ENCODE assay signal across 16 cellular contexts in genomic region chr3:177601120-177601519, GRCh38.
A peak's percentile ranks its signal among the peaks of the same experiment; 100 is the strongest.
DNase-seq lines count a peak whose midpoint lies in the region; ATAC-seq, FAIRE-seq and TF ChIP-seq lines count a peak whose summit lies in the region.
"Had no signal": no experiment of that assay in that cellular context is flagged by ENCODE, and none has a peak within 500 bp of the region (broad histone marks: within the 10 kb centered on the region; RNA-seq: fewer than 3 reads in every experiment).

No MANE protein-coding gene starts in this region.

- POLR2A ChIA-PET in K562 (lab: Yijun Ruan, JAX) = interaction anchor here (0.6 to 1.2 kb wide), 4 partner anchors 11 to 78 kb away, joined by 3 read pairs; no protein-coding TSS in a partner anchor

- H3K4me2 ChIP-seq in K562 (ENCODE audit: insufficient read depth, low read length) = no peak overlapping the region
- H3K4me2 ChIP-seq: GM23338 had no signal

- H3K36me3 Mint-ChIP-seq in natural killer cell treated with Interleukin-12 subunit alpha and Interleukin-12 subunit beta and Interleukin-15 and Interleukin-18, amount 100 ng/mL, for 72 hours = no peaks in the 10 kb centered on the region
- peaks cover 18% of the 10 kb centered on the region for H3K36me3 Mint-ChIP-seq in activated CD8-positive, alpha-beta memory T cell treated with anti-CD3 and anti-CD28 coated beads, Interleukin-2, amount 10 ng/mL, durations not matched to agents 7 days and 5 days

- CTCF ChIA-PET in K562 (lab: Yijun Ruan, JAX; ENCODE audit: low intra/inter-chr PET ratio) = no interaction called here
- CTCF ChIA-PET in activated CD8-positive, alpha-beta memory T cell treated with anti-CD3 and anti-CD28 coated beads, Interleukin-2, amount 10 ng/mL, durations not matched to agents 7 days and 5 days (lab: Charles Lee) = interaction anchor here (1.2 kb wide), 2 partner anchors 38 to 50 kb away, joined by 3 read pairs; no protein-coding TSS in a partner anchor

- no peak overlapping the region for H3K4me3 ChIP-seq in K562
- H3K4me3 ChIP-seq: GM23338 had no signal

- no peak for TF ChIP-seq EP300 in K562 (IDR thresholded peaks at IDR 0.05; ENCODE audit: low read length)

- H3K27ac Mint-ChIP-seq in natural killer cell treated with Interleukin-12 subunit alpha and Interleukin-12 subunit beta and Interleukin-15 and Interleukin-18, amount 100 ng/mL, for 72 hours = peak overlapping the region in 1 of 2 donors; percentile 59
- H3K27ac Mint-ChIP-seq in activated CD8-positive, alpha-beta memory T cell treated with anti-CD3 and anti-CD28 coated beads, Interleukin-2, amount 10 ng/mL, durations not matched to agents 7 days and 5 days = no peak overlapping the region
- H3K27ac Mint-ChIP-seq: activated naive CD8-positive, alpha-beta T cell; GM23338 had no signal

- H3K27me3 Mint-ChIP-seq in natural killer cell treated with Interleukin-12 subunit alpha and Interleukin-12 subunit beta and Interleukin-15 and Interleukin-18, amount 100 ng/mL, for 72 hours = no peaks in the 10 kb centered on the region
- no peaks in the 10 kb centered on the region for H3K27me3 Mint-ChIP-seq in activated CD8-positive, alpha-beta memory T cell treated with anti-CD3 and anti-CD28 coated beads, Interleukin-2, amount 10 ng/mL, durations not matched to agents 7 days and 5 days
- H3K27me3 Mint-ChIP-seq: activated naive CD8-positive, alpha-beta T cell had no signal

- no peaks in the 10 kb centered on the region for H3K27me3 ChIP-seq in K562 (ENCODE audit: control insufficient read depth in 2 of 2, insufficient read depth in 2 of 2, low read length in 2 of 2)

- TF ChIP-seq CTCF in K562 (IDR thresholded peaks at IDR 0.05 in 2 of 3, conservative IDR thresholded peaks at IDR 0.05 in 1 of 3; ENCODE audit: insufficient read depth in 2 of 3, low read depth in 1 of 3, low read length in 3 of 3) = no peak

- H3K4me1 ChIP-seq in K562 (replicated peaks in 1 of 2; ENCODE audit: control insufficient read depth in 2 of 2, insufficient read depth in 2 of 2, low read length in 2 of 2) = peaks cover 0 to 34% of the 10 kb centered on the region in 2 experiments; a peak in 3 of 5 replicates

- DNase-seq in DMS153 (lab: John Stamatoyannopoulos, UW) (peak; percentile 68), NCI-H146 treated with DMSO at 0.1 percent for 48 hours (lab: John Stamatoyannopoulos, UW; ENCODE audit: unreplicated experiment) (peak; percentile 24), K562 (ENCODE audit: extremely low read depth in 1 of 4, low spot score in 3 of 4) (no peak), activated gamma-delta T cell treated with Interleukin-2 at 50 U/mL for 16 hours (no peak), cortex of kidney (lab: John Stamatoyannopoulos, UW) (no peak)
- DNase-seq in natural killer cell treated with Interleukin-12 subunit alpha and Interleukin-12 subunit beta and Interleukin-15 and Interleukin-18, amount 100 ng/mL, for 72 hours (ENCODE audit: low spot score) = no peak
- DNase-seq in activated CD8-positive, alpha-beta memory T cell treated with anti-CD3 and anti-CD28 coated beads, Interleukin-2, amount 10 ng/mL, durations not matched to agents 7 days and 5 days = no peak
- DNase-seq: activated CD8-positive, alpha-beta memory T cell treated with anti-CD3 and anti-CD28 coated beads for 24 hours; activated T-cell treated with anti-CD3 and anti-CD28 coated beads, Interleukin-2, amount 50 U/mL, for 48 hours; Calu3; NCI-H1436; T-helper 9 cell had no signal

- H3K27ac ChIP-seq in K562 (ENCODE audit: extremely low read depth, low read depth, low read length) = no peak overlapping the region

- ATAC-seq in K562 = no peak
- no peak for ATAC-seq in natural killer cell treated with Interleukin-12 subunit alpha and Interleukin-12 subunit beta and Interleukin-15 and Interleukin-18, amount 100 ng/mL, for 72 hours
- no peak for ATAC-seq in HG03108 (IDR thresholded peaks at IDR 0.05; ENCODE audit: unreplicated experiment)
- no peak for ATAC-seq in activated CD8-positive, alpha-beta memory T cell treated with anti-CD3 and anti-CD28 coated beads, Interleukin-2, amount 10 ng/mL, durations not matched to agents 7 days and 5 days
- ATAC-seq: GM23338 had no signal

- in situ Hi-C loops in K562 (cut with MboI) = no loop called here

- peak overlapping the region; percentile 37 for H3K4me3 Mint-ChIP-seq in natural killer cell treated with Interleukin-12 subunit alpha and Interleukin-12 subunit beta and Interleukin-15 and Interleukin-18, amount 100 ng/mL, for 72 hours
- no peak overlapping the region for H3K4me3 Mint-ChIP-seq in activated CD8-positive, alpha-beta memory T cell treated with anti-CD3 and anti-CD28 coated beads, Interleukin-2, amount 10 ng/mL, durations not matched to agents 7 days and 5 days
- H3K4me3 Mint-ChIP-seq: activated naive CD8-positive, alpha-beta T cell; GM23338 had no signal

- H3K9me3 ChIP-seq in K562 (replicated peaks; ENCODE audit: control insufficient read depth, insufficient read depth, low read depth, low read length) = no peaks in the 10 kb centered on the region

- TF ChIP-seq RAD21 in K562 (CRISPR knock-in tag; conservative IDR thresholded peaks at IDR 0.05 in 1 of 2, IDR thresholded peaks at IDR 0.05 in 1 of 2) = no peak

- H3K9me1 ChIP-seq in K562 (ENCODE audit: control insufficient read depth, insufficient read depth, low read length) = no peaks in the 10 kb centered on the region

- no peaks in the 10 kb centered on the region for H3K79me2 ChIP-seq in K562 (ENCODE audit: control insufficient read depth, insufficient read depth, low read length)

- H2AFZ ChIP-seq in K562 (ENCODE audit: low read depth, low read length) = no peak overlapping the region
- H2AFZ ChIP-seq: GM23338 had no signal

- no peak for TF ChIP-seq POLR2A in K562 (conservative IDR thresholded peaks at IDR 0.05)

- H4K20me1 ChIP-seq in K562 (replicated peaks; ENCODE audit: control insufficient read depth, insufficient read depth, low read length) = no peaks in the 10 kb centered on the region

- intact Hi-C loops in K562 (cut with micrococcal nuclease) = no loop called here

- H3K36me3 ChIP-seq in K562 (ENCODE audit: control insufficient read depth, insufficient read depth, low read length) = no peaks in the 10 kb centered on the region

- no peak overlapping the region for H3K9ac ChIP-seq in K562 (ENCODE audit: insufficient read depth in 1 of 2, low read depth in 2 of 2, low read length in 2 of 2)

- FAIRE-seq in K562 (lab: Jason Lieb, UNC) = no peak
- FAIRE-seq: endometrium had no signal

- H3K4me1 Mint-ChIP-seq in natural killer cell treated with Interleukin-12 subunit alpha and Interleukin-12 subunit beta and Interleukin-15 and Interleukin-18, amount 100 ng/mL, for 72 hours (ENCODE audit: low read depth in 2 of 2) = peaks cover 58 to 60% of the 10 kb centered on the region in 2 donors
- H3K4me1 Mint-ChIP-seq in activated CD8-positive, alpha-beta memory T cell treated with anti-CD3 and anti-CD28 coated beads, Interleukin-2, amount 10 ng/mL, durations not matched to agents 7 days and 5 days = peaks cover 62% of the 10 kb centered on the region

- no TSS peak for BruUV-seq in K562 (replicated peaks; lab: Mats Ljungman, UMichigan)

- no peaks in the 10 kb centered on the region for H3K9me3 Mint-ChIP-seq in natural killer cell treated with Interleukin-12 subunit alpha and Interleukin-12 subunit beta and Interleukin-15 and Interleukin-18, amount 100 ng/mL, for 72 hours
- peaks cover 4% of the 10 kb centered on the region for H3K9me3 Mint-ChIP-seq in activated CD8-positive, alpha-beta memory T cell treated with anti-CD3 and anti-CD28 coated beads, Interleukin-2, amount 10 ng/mL, durations not matched to agents 7 days and 5 days (ENCODE audit: low read depth)

TF ChIP-seq in K562, 482 proteins besides CTCF, POLR2A, EP300 and RAD21 (continues in another document):
- TF ChIP-seq, protein P1, sequence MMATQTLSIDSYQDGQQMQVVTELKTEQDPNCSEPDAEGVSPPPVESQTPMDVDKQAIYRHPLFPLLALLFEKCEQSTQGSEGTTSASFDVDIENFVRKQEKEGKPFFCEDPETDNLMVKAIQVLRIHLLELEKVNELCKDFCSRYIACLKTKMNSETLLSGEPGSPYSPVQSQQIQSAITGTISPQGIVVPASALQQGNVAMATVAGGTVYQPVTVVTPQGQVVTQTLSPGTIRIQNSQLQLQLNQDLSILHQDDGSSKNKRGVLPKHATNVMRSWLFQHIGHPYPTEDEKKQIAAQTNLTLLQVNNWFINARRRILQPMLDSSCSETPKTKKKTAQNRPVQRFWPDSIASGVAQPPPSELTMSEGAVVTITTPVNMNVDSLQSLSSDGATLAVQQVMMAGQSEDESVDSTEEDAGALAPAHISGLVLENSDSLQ (IDR thresholded peaks at IDR 0.05) = peak; percentile 19
- no peak for TF ChIP-seq THAP12 (CRISPR knock-in tag; IDR thresholded peaks at IDR 0.05)

Comparison
In these comparisons a context has a peak if more than half of its experiments do, and no peak if none do; other contexts are left out.
1. DNase-seq: peak in DMS153 (single experiment) and NCI-H146 treated with DMSO at 0.1 percent for 48 hours (single experiment); none in K562 (0 of 4), natural killer cell treated with Interleukin-12 subunit alpha and Interleukin-12 subunit beta and Interleukin-15 and Interleukin-18, amount 100 ng/mL, for 72 hours (single experiment), activated CD8-positive, alpha-beta memory T cell treated with anti-CD3 and anti-CD28 coated beads, Interleukin-2, amount 10 ng/mL, durations not matched to agents 7 days and 5 days (single experiment), activated gamma-delta T cell treated with Interleukin-2 at 50 U/mL for 16 hours (single experiment) and cortex of kidney (single experiment).